8 cellular contexts compared by ENCODE assay signal in genomic region chr22:36467946-36468345, GRCh38. TPM values are rescaled to one million over a fixed set of nuclear protein-coding genes. Genes with fewer than 3 reads are reported as not detected.
DNase-seq lines count a peak whose midpoint lies in the region; ATAC-seq and TF ChIP-seq lines count a peak whose summit lies in the region.

No MANE protein-coding gene starts in this region.

- no peak for ATAC-seq in HG02885 (IDR thresholded peaks at IDR 0.05; ENCODE audit: poor library complexity, unreplicated experiment)

- no peaks in the 10 kb centered on the region for H3K9me3 Mint-ChIP-seq in nephron progenitor cell

- no peak overlapping the region for H3K27ac Mint-ChIP-seq in nephron progenitor cell

- no peak overlapping the region for H3K4me3 Mint-ChIP-seq in nephron progenitor cell

- H3K27ac ChIP-seq in Peyer's patch, result peak overlapping the region in 2 of 4 donors; percentile 70 to 80

- H3K36me3 ChIP-seq in Peyer's patch, result peaks cover 0 to 18% (median 0%) of the 10 kb centered on the region in 3 donors

- H3K4me3 ChIP-seq in HFF-Myc (replicated peaks; ENCODE audit: low read depth, low read length), result peak overlapping the region; percentile 16; the same call in 1 of the 2 replicates
- no peak overlapping the region for H3K4me3 ChIP-seq in epithelial cell of proximal tubule (ENCODE audit: low read depth, low read length)
- no peak overlapping the region for H3K4me3 ChIP-seq in Peyer's patch

- H3K27me3 Mint-ChIP-seq in nephron progenitor cell (ENCODE audit: low read depth, poor library complexity), result peaks cover 3% of the 10 kb centered on the region

- DNase-seq in HFF-Myc (ENCODE audit: extremely low read depth, low read depth) (peak; percentile 94), SK-MEL-5 (ENCODE audit: low read depth, low spot score) (peak; percentile 41), epithelial cell of proximal tubule (ENCODE audit: low read depth) (peak; percentile 56), NCI-H510A (lab: John Stamatoyannopoulos, UW) (no peak), nephron progenitor cell (no peak), Peyer's patch (no peak)
- DNase-seq in stimulated activated CD8-positive, alpha-beta memory T cell treated with anti-CD3 and anti-CD28 coated beads, Interleukin-15, amount 100 ng/mL, for 48 hours (ENCODE audit: low read depth in 2 of 2), result peak; percentile 8 to 29

- H3K4me1 Mint-ChIP-seq in nephron progenitor cell, result peaks cover 6% of the 10 kb centered on the region

- H3K4me1 ChIP-seq in Peyer's patch, result peaks cover 0 to 56% (median 0%) of the 10 kb centered on the region in 4 donors

- no peaks in the 10 kb centered on the region for H3K9me3 ChIP-seq in Peyer's patch

- TF ChIP-seq CTCF in HFF-Myc (IDR thresholded peaks at IDR 0.05; ENCODE audit: low read depth, low read length, missing control alignments), result no peak
- no peak for TF ChIP-seq CTCF in epithelial cell of proximal tubule (conservative IDR thresholded peaks at IDR 0.05; ENCODE audit: low read depth, low read length)
- no peak for TF ChIP-seq CTCF in nephron progenitor cell (IDR thresholded peaks at IDR 0.05)
- TF ChIP-seq CTCF in Peyer's patch (IDR thresholded peaks at IDR 0.05), result no peak

- no peaks in the 10 kb centered on the region for H3K27me3 ChIP-seq in Peyer's patch

- no peak for TF ChIP-seq POLR2A in Peyer's patch (IDR thresholded peaks at IDR 0.05)

- in situ Hi-C loops in SK-MEL-5 (cut with HindIII; ENCODE audit: low pct_unique_long_range_greater_than_20kb, low sequenced_read_pairs), result no loop called here

- H3K36me3 Mint-ChIP-seq in nephron progenitor cell (ENCODE audit: low read depth), result peaks cover 13% of the 10 kb centered on the region

RNA-seq across cellular contexts. Expression of gene TXN2, which starts 13.5 kb away (rescaled TPM):
- total RNA-seq in SK-MEL-5 (2014; rRNA removed; shearing (Covaris generic)), result 26.9 and 37.1 TPM in 2 replicates
- polyA plus RNA-seq in SK-MEL-5 (2015; cell fraction: cytosol; rRNA removed), result 121 and 159 TPM in 2 replicates
- 63.3 and 70.3 TPM in 2 replicates for polyA plus RNA-seq in SK-MEL-5 (2015; cell fraction: nucleus; rRNA removed)
- 72.1 and 76.6 TPM in 2 replicates for total RNA-seq in epithelial cell of proximal tubule
- 100 to 1,000 TPM in 1 of 4 donors, 10 to 100 TPM in 3; 75.7 to 116 (median 92.9) TPM for total RNA-seq in Peyer's patch

RNA-seq across cellular contexts. Expression of gene FOXRED2, which starts 38.9 kb away (rescaled TPM):
- total RNA-seq in SK-MEL-5 (2014; rRNA removed; shearing (Covaris generic)), result 12.9 and 15.2 TPM in 2 replicates
- 52.5 and 58.4 TPM in 2 replicates for polyA plus RNA-seq in SK-MEL-5 (2015; cell fraction: cytosol; rRNA removed)
- 9.4 and 17.2 TPM in 2 replicates for polyA plus RNA-seq in SK-MEL-5 (2015; cell fraction: nucleus; rRNA removed)
- total RNA-seq in epithelial cell of proximal tubule, result 3.1 and 7.9 TPM in 2 replicates
- total RNA-seq in Peyer's patch, result 10 to 100 TPM in 1 of 4 donors, 1 to 10 TPM in 3; 2.8 to 16.5 (median 4.1) TPM

Comparison
In these comparisons a context has a peak if more than half of its experiments do, and no peak if none do; other contexts are left out.
1. DNase-seq: peak in HFF-Myc (single experiment), SK-MEL-5 (single experiment), epithelial cell of proximal tubule (single experiment) and stimulated activated CD8-positive, alpha-beta memory T cell treated with anti-CD3 and anti-CD28 coated beads, Interleukin-15, amount 100 ng/mL, for 48 hours (2 of 2); none in NCI-H510A (single experiment), nephron progenitor cell (single experiment) and Peyer's patch (0 of 3).